31 cellular contexts compared by ENCODE assay signal in genomic region chr14:98131406-98131805, GRCh38.
DNase-seq lines count a peak whose midpoint lies in the region; ATAC-seq, FAIRE-seq and TF ChIP-seq lines count a peak whose summit lies in the region.
"Had no signal": no experiment of that assay in that cellular context is flagged by ENCODE, and none has a peak within 500 bp of the region (broad histone marks: within the 10 kb centered on the region; RNA-seq: fewer than 3 reads in every experiment).

No MANE protein-coding gene starts in this region.

- BruUV-seq in GM12878 (replicated peaks; lab: Mats Ljungman, UMichigan) = no TSS peak

- RAD21 ChIA-PET in GM12878 (lab: Charles Lee; ENCODE audit: unreplicated experiment) = interaction anchor here (1.0 to 1.5 kb wide), 2 partner anchors 11 to 19 kb away, joined by 3 read pairs; no protein-coding TSS in a partner anchor

- H3K4me3 ChIP-seq in GM12878 = no peak overlapping the region
- H3K4me3 ChIP-seq in neuronal stem cell (ENCODE audit: low read length in 2 of 2) = no peak overlapping the region
- H3K4me3 ChIP-seq in psoas muscle = no peak overlapping the region
- H3K4me3 ChIP-seq: GM23338, suprapubic skin, upper lobe of left lung had no signal

- H3K27me3 ChIP-seq in GM12878 (replicated peaks in 1 of 2; ENCODE audit: control insufficient read depth in 2 of 2, insufficient read depth in 2 of 2, low read length in 1 of 2) (no peaks in the 10 kb centered on the region), neuronal stem cell (ENCODE audit: control insufficient read depth in 3 of 3, insufficient read depth in 3 of 3, low read depth in 1 of 3, low read length in 3 of 3) (peaks cover 0 to 11% (median 0%) of the 10 kb centered on the region in 3 experiments), psoas muscle (ENCODE audit: insufficient read depth in 3 of 3, low read length in 2 of 3) (peaks cover 0 to 11% (median 0%) of the 10 kb centered on the region in 3 donors)
- H3K27me3 ChIP-seq: upper lobe of left lung had no signal

- TF ChIP-seq CTCF in GM12878 (IDR thresholded peaks at IDR 0.05 in 2 of 3, conservative IDR thresholded peaks at IDR 0.05 in 1 of 3; ENCODE audit: control insufficient read depth in 2 of 3, extremely low read depth in 1 of 3, insufficient read depth in 1 of 3, low read depth in 3 of 3, low read length in 3 of 3) = no peak
- no peak for TF ChIP-seq CTCF in psoas muscle (IDR thresholded peaks at IDR 0.05)

- no peaks in the 10 kb centered on the region for H3K79me1 ChIP-seq in neuronal stem cell (ENCODE audit: low read depth, low read length)

- H3K4me1 ChIP-seq in GM12878 (ENCODE audit: control insufficient read depth, insufficient read depth, low read length) (no peaks in the 10 kb centered on the region; the same call in 1 of the 2 replicates), neuronal stem cell (ENCODE audit: control insufficient read depth in 2 of 2, insufficient read depth in 1 of 2, low read depth in 1 of 2, low read length in 2 of 2) (peaks cover 0 to 7% of the 10 kb centered on the region in 2 donors), psoas muscle (no peaks in the 10 kb centered on the region)
- H3K4me1 ChIP-seq: upper lobe of left lung had no signal

- in situ Hi-C loops in GM12878 (cut with MboI) = loop anchor here (25.0 kb wide), 1 partner anchor 1131 kb away; the partner anchor contains the start of gene BCL11B

- H3K9ac ChIP-seq in GM12878 (ENCODE audit: control insufficient read depth, insufficient read depth, low read length) (no peak overlapping the region), neuronal stem cell (ENCODE audit: low read depth, low read length, poor library complexity) (no peak overlapping the region)

- no peak overlapping the region for H2BK15ac ChIP-seq in neuronal stem cell (ENCODE audit: low read length)

- H2BK5ac ChIP-seq in neuronal stem cell (ENCODE audit: low read length) = no peak overlapping the region

- intact Hi-C loops in activated CD4-positive, alpha-beta T cell treated with anti-CD3 and anti-CD28 coated beads, Interleukin-2, amount 10 ng/mL, durations not matched to agents 24 days and 14 days (cut with micrococcal nuclease) = loop anchor here (10.0 kb wide), 1 partner anchor 1283 kb away; no protein-coding TSS in a partner anchor
- intact Hi-C loops in GM12878 (cut with micrococcal nuclease; ENCODE audit: unreplicated experiment) = no loop called here
- intact Hi-C loops in psoas muscle (cut with DNase I) = loop anchor here in 1 of 2 donors (10.0 kb wide), 1 partner anchor 1133 kb away; no protein-coding TSS in a partner anchor

- no peaks in the 10 kb centered on the region for H4K20me1 ChIP-seq in GM12878 (ENCODE audit: control insufficient read depth, insufficient read depth)

- H4K8ac ChIP-seq in neuronal stem cell (ENCODE audit: low read depth, low read length) = no peak overlapping the region

- no peak for DNase-seq in activated CD4-positive, alpha-beta T cell treated with anti-CD3 and anti-CD28 coated beads, Interleukin-2, amount 10 ng/mL, durations not matched to agents 24 days and 14 days
- DNase-seq in activated CD4-positive, alpha-beta T cell treated with anti-CD3 and anti-CD28 coated beads, Interleukin-2, amount 50 U/mL, for 48 hours = no peak
- DNase-seq in GM12878 (ENCODE audit: low read depth, low spot score) (no peak), neuronal stem cell (ENCODE audit: low spot score) (no peak), psoas muscle (no peak)
- DNase-seq in stimulated activated naive B cell treated with anti-CD40 and anti-IgM and Interleukin-4, amounts not matched to agents 10 μg/mL and 1 μg/mL and 100 μg/mL, for 72 hours = no peak
- DNase-seq: activated CD4-positive, alpha-beta T cell treated with anti-CD3 and anti-CD28 coated beads for 48 hours; activated CD8-positive, alpha-beta memory T cell treated with anti-CD3 and anti-CD28 coated beads, Interleukin-2, amount 50 U/mL, for 48 hours; Calu3; endodermal cell; kidney; NCI-H1048; NCI-H2107; NCI-H82; occipital lobe; SW 1271; T-helper 9 cell; upper lobe of left lung; WERI-Rb-1 had no signal

- H3K36me3 Mint-ChIP-seq in activated CD4-positive, alpha-beta T cell treated with anti-CD3 and anti-CD28 coated beads, Interleukin-2, amount 10 ng/mL, durations not matched to agents 24 days and 14 days (ENCODE audit: low read depth) = no peaks in the 10 kb centered on the region
- no peaks in the 10 kb centered on the region for H3K36me3 Mint-ChIP-seq in stimulated activated naive B cell treated with anti-CD40 and anti-IgM and Interleukin-4, amounts not matched to agents 10 μg/mL and 1 μg/mL and 100 μg/mL, for 72 hours
- H3K36me3 Mint-ChIP-seq: CD14-positive monocyte; IgD-negative memory B cell; mesothelial cell of epicardium; stimulated activated memory B cell treated with anti-CD40 and anti-IgM and Interleukin-4, amounts not matched to agents 10 μg/mL and 1 μg/mL and 100 μg/mL, for 72 hours had no signal

- H3K36me3 ChIP-seq in KOPT-K1 (ENCODE audit: insufficient read depth, low read length) (peaks cover 96% of the 10 kb centered on the region), GM12878 (ENCODE audit: control insufficient read depth in 2 of 2, insufficient read depth in 2 of 2, low read length in 1 of 2) (no peaks in the 10 kb centered on the region), neuronal stem cell (replicated peaks in 1 of 2; ENCODE audit: control insufficient read depth in 2 of 2, insufficient read depth in 2 of 2, low read length in 2 of 2) (no peaks in the 10 kb centered on the region), psoas muscle (ENCODE audit: insufficient read depth in 1 of 2, low read depth in 1 of 2) (no peaks in the 10 kb centered on the region)
- H3K36me3 ChIP-seq: suprapubic skin, upper lobe of left lung, WERI-Rb-1 had no signal

- no peaks in the 10 kb centered on the region for H3K79me2 ChIP-seq in GM12878 (ENCODE audit: control insufficient read depth, insufficient read depth, low read length)

- H3K9me3 Mint-ChIP-seq in activated CD4-positive, alpha-beta T cell treated with anti-CD3 and anti-CD28 coated beads, Interleukin-2, amount 10 ng/mL, durations not matched to agents 24 days and 14 days = no peaks in the 10 kb centered on the region
- H3K9me3 Mint-ChIP-seq in stimulated activated naive B cell treated with anti-CD40 and anti-IgM and Interleukin-4, amounts not matched to agents 10 μg/mL and 1 μg/mL and 100 μg/mL, for 72 hours = peaks cover 0 to 3% of the 10 kb centered on the region in 2 donors
- H3K9me3 Mint-ChIP-seq: activated T-helper 2 cell treated with anti-CD3 and anti-CD28 coated beads, Interferon-gamma antibody, Interleukin-2, Interleukin-4, amounts not matched to agents 10 μg/mL and 5 μg/mL and 100 μg/mL, durations not matched to agents 14 hours and 24 hours and 36 hours; dendritic cell treated with granulocyte-macrophage colony-stimulating factor and Interleukin-4, amounts not matched to agents 40 ng/mL and 50 ng/mL, for 4 days; endodermal cell; GM23338; mesothelial cell of epicardium had no signal

- POLR2A ChIA-PET in GM12878 (lab: Charles Lee) = interaction anchor here (1.6 kb wide), 1 partner anchor 10 kb away, joined by 3 read pairs; no protein-coding TSS in a partner anchor

- H2AFZ ChIP-seq in GM12878 (ENCODE audit: control insufficient read depth, low read depth, low read length) (no peak overlapping the region), neuronal stem cell (ENCODE audit: low read length) (no peak overlapping the region)
- H2AFZ ChIP-seq: GM23338 had no signal

- H3K4me3 Mint-ChIP-seq in activated CD4-positive, alpha-beta T cell treated with anti-CD3 and anti-CD28 coated beads, Interleukin-2, amount 10 ng/mL, durations not matched to agents 24 days and 14 days = no peak overlapping the region
- H3K4me3 Mint-ChIP-seq in stimulated activated naive B cell treated with anti-CD40 and anti-IgM and Interleukin-4, amounts not matched to agents 10 μg/mL and 1 μg/mL and 100 μg/mL, for 72 hours = no peak overlapping the region
- H3K4me3 Mint-ChIP-seq: CD14-positive monocyte; dendritic cell treated with granulocyte-macrophage colony-stimulating factor and Interleukin-4, amounts not matched to agents 40 ng/mL and 50 ng/mL, for 4 days; endodermal cell; GM23338; mesothelial cell of epicardium; stimulated activated memory B cell treated with anti-CD40 and anti-IgM and Interleukin-4, amounts not matched to agents 10 μg/mL and 1 μg/mL and 100 μg/mL, for 72 hours had no signal

- H3K27ac ChIP-seq in KOPT-K1 (ENCODE audit: low read depth, low read length, poor library complexity, severe bottlenecking) = peak overlapping the region; percentile 19
- no peak overlapping the region for H3K27ac ChIP-seq in GM12878 (ENCODE audit: control insufficient read depth, insufficient read depth)
- H3K27ac ChIP-seq in neuronal stem cell (replicated peaks; ENCODE audit: low read length) = no peak overlapping the region
- no peak overlapping the region for H3K27ac ChIP-seq in psoas muscle
- H3K27ac ChIP-seq: suprapubic skin, upper lobe of left lung, WERI-Rb-1 had no signal

- H3K9me3 ChIP-seq in KOPT-K1 (ENCODE audit: insufficient read depth, low read length, poor library complexity, severe bottlenecking) (no peaks in the 10 kb centered on the region), GM12878 (replicated peaks; ENCODE audit: control insufficient read depth, insufficient read depth, low read length) (no peaks in the 10 kb centered on the region; the same call in 2 of the 3 replicates), neuronal stem cell (replicated peaks in 1 of 2; ENCODE audit: control insufficient read depth in 2 of 2, insufficient read depth in 1 of 2, low read depth in 1 of 2, low read length in 2 of 2) (peaks cover 0 to under 1% of the 10 kb centered on the region in 2 donors), psoas muscle (no peaks in the 10 kb centered on the region)
- H3K9me3 ChIP-seq: suprapubic skin, upper lobe of left lung had no signal

- no peak overlapping the region for H3K4ac ChIP-seq in neuronal stem cell (ENCODE audit: low read length)

- no peak overlapping the region for H2BK12ac ChIP-seq in neuronal stem cell (ENCODE audit: low read length)

- H3K4me1 Mint-ChIP-seq in activated CD4-positive, alpha-beta T cell treated with anti-CD3 and anti-CD28 coated beads, Interleukin-2, amount 10 ng/mL, durations not matched to agents 24 days and 14 days = peaks cover 22% of the 10 kb centered on the region
- no peaks in the 10 kb centered on the region for H3K4me1 Mint-ChIP-seq in stimulated activated naive B cell treated with anti-CD40 and anti-IgM and Interleukin-4, amounts not matched to agents 10 μg/mL and 1 μg/mL and 100 μg/mL, for 72 hours
- H3K4me1 Mint-ChIP-seq: CD14-positive monocyte; IgD-negative memory B cell; stimulated activated memory B cell treated with anti-CD40 and anti-IgM and Interleukin-4, amounts not matched to agents 10 μg/mL and 1 μg/mL and 100 μg/mL, for 72 hours had no signal

- CTCF ChIA-PET in GM12878 (lab: Yijun Ruan, JAX) = interaction anchor here (1.1 kb wide), 1 partner anchor 19 kb away, joined by 3 read pairs; no protein-coding TSS in a partner anchor

- ATAC-seq in GM12878 = peak; percentile 36; the same call in 2 of the 3 replicates
- no peak for ATAC-seq in psoas muscle
- ATAC-seq in stimulated activated naive B cell treated with anti-CD40 and anti-IgM and Interleukin-4, amounts not matched to agents 10 μg/mL and 1 μg/mL and 100 μg/mL, for 72 hours (replicated peaks) = no peak
- ATAC-seq in HG03469 (IDR thresholded peaks at IDR 0.05; ENCODE audit: unreplicated experiment) = no peak
- ATAC-seq: GM23338; stimulated activated memory B cell treated with anti-CD40 and anti-IgM and Interleukin-4, amounts not matched to agents 10 μg/mL and 1 μg/mL and 100 μg/mL, for 72 hours had no signal

- TF ChIP-seq RAD21 in GM12878 (IDR thresholded peaks at IDR 0.05; ENCODE audit: insufficient read depth, low read depth, low read length) = no peak

- no peak overlapping the region for H2BK120ac ChIP-seq in neuronal stem cell (ENCODE audit: low read depth, low read length)

- no peak overlapping the region for H2AK5ac ChIP-seq in neuronal stem cell (ENCODE audit: low read depth, low read length)

- H3K27ac Mint-ChIP-seq in activated CD4-positive, alpha-beta T cell treated with anti-CD3 and anti-CD28 coated beads, Interleukin-2, amount 10 ng/mL, durations not matched to agents 24 days and 14 days = peak overlapping the region; percentile 30
- H3K27ac Mint-ChIP-seq in stimulated activated naive B cell treated with anti-CD40 and anti-IgM and Interleukin-4, amounts not matched to agents 10 μg/mL and 1 μg/mL and 100 μg/mL, for 72 hours = no peak overlapping the region
- H3K27ac Mint-ChIP-seq: activated T-helper 2 cell treated with anti-CD3 and anti-CD28 coated beads, Interferon-gamma antibody, Interleukin-2, Interleukin-4, amounts not matched to agents 10 μg/mL and 5 μg/mL and 100 μg/mL, durations not matched to agents 14 hours and 24 hours and 36 hours; CD14-positive monocyte; dendritic cell treated with granulocyte-macrophage colony-stimulating factor and Interleukin-4, amounts not matched to agents 40 ng/mL and 50 ng/mL, for 4 days; endodermal cell; GM23338; mesothelial cell of epicardium; stimulated activated memory B cell treated with anti-CD40 and anti-IgM and Interleukin-4, amounts not matched to agents 10 μg/mL and 1 μg/mL and 100 μg/mL, for 72 hours had no signal

- no peak overlapping the region for H3K14ac ChIP-seq in neuronal stem cell (ENCODE audit: low read length)

- H3K18ac ChIP-seq in neuronal stem cell (ENCODE audit: low read length) = peak overlapping the region; percentile 22

- H3K23ac ChIP-seq in neuronal stem cell (ENCODE audit: low read depth, low read length, poor library complexity) = no peak overlapping the region

- SMC1A ChIA-PET in GM12878 (lab: Charles Lee; ENCODE audit: uncharacterized antibody, unreplicated experiment) = interaction anchor here (0.7 to 3.4 kb wide), 7 partner anchors 9 to 96 kb away, joined by 3 to 15 read pairs (median 3); no protein-coding TSS in a partner anchor

- H4K91ac ChIP-seq in neuronal stem cell (ENCODE audit: low read depth, low read length, poor library complexity) = no peak overlapping the region

- no peak for FAIRE-seq in GM12878 (lab: Jason Lieb, UNC)
- FAIRE-seq: GM18507, GM19239, kidney had no signal

- 0% methylated on average over 1 of the region's 1 CpG for WGBS in GM12878 (ENCODE audit: insufficient coverage, insufficient replicate concordance, low lambda C conversion rate, missing lambda C conversion rate)
- WGBS in neuronal stem cell (ENCODE audit: extremely low coverage in 2 of 2, insufficient read length in 2 of 2, insufficient replicate concordance in 1 of 2), 2 donors = no CpG with 5 or more reads among the region's 1 CpG
- WGBS in psoas muscle, 3 donors = 76 to 86% (median 83%) methylated on average over 1 of the region's 1 CpG

- no peak for TF ChIP-seq EP300 in GM12878 (IDR thresholded peaks at IDR 0.05; ENCODE audit: borderline replicate concordance in 1 of 2, control insufficient read depth in 1 of 2, low read depth in 2 of 2, low read length in 2 of 2)

- H3K4me2 ChIP-seq in GM12878 (ENCODE audit: control insufficient read depth, insufficient read depth) = no peak overlapping the region
- no peak overlapping the region for H3K4me2 ChIP-seq in neuronal stem cell (ENCODE audit: insufficient read depth, low read length, poor library complexity, severe bottlenecking)
- H3K4me2 ChIP-seq: GM23338 had no signal

- no peaks in the 10 kb centered on the region for H3K27me3 Mint-ChIP-seq in activated CD4-positive, alpha-beta T cell treated with anti-CD3 and anti-CD28 coated beads, Interleukin-2, amount 10 ng/mL, durations not matched to agents 24 days and 14 days
- peaks cover 7 to 19% of the 10 kb centered on the region in 2 donors for H3K27me3 Mint-ChIP-seq in stimulated activated naive B cell treated with anti-CD40 and anti-IgM and Interleukin-4, amounts not matched to agents 10 μg/mL and 1 μg/mL and 100 μg/mL, for 72 hours
- H3K27me3 Mint-ChIP-seq: stimulated activated memory B cell treated with anti-CD40 and anti-IgM and Interleukin-4, amounts not matched to agents 10 μg/mL and 1 μg/mL and 100 μg/mL, for 72 hours had no signal

- no peak for TF ChIP-seq POLR2A in GM12878 (IDR thresholded peaks at IDR 0.05; ENCODE audit: low read depth, low read length)
